8 cellular contexts compared by ENCODE assay signal in genomic region chr6:118968416-118968815, GRCh38. TPM values are rescaled to one million over a fixed set of nuclear protein-coding genes. Genes with fewer than 3 reads are reported as not detected.
DNase-seq lines count a peak whose midpoint lies in the region; ATAC-seq and TF ChIP-seq lines count a peak whose summit lies in the region.

No MANE protein-coding gene starts in this region.

- intact Hi-C loops in left ventricle myocardium inferior (cut with micrococcal nuclease): loop anchor here (5.0 kb wide), 1 partner anchor 144 kb away; no protein-coding TSS in a partner anchor
- intact Hi-C loops in right cardiac atrium (cut with DNase I): loop anchor here in 2 of 4 donors (2.0 kb wide), 2 partner anchors 140 to 142 kb away; no protein-coding TSS in a partner anchor

- H3K9me3 ChIP-seq in left ventricle myocardium inferior (replicated peaks) (no peaks in the 10 kb centered on the region), right cardiac atrium (ENCODE audit: control insufficient read depth, low read length) (no peaks in the 10 kb centered on the region), suprapubic skin (no peaks in the 10 kb centered on the region)

- no peak for DNase-seq in left ventricle myocardium inferior
- no peak for DNase-seq in right cardiac atrium
- peak; percentile 21 for DNase-seq in SW480 (ENCODE audit: low spot score)
- peak; percentile 64 for DNase-seq in inferior parietal cortex (ENCODE audit: extremely low spot score)
- no peak for DNase-seq in middle frontal gyrus (ENCODE audit: extremely low spot score, low spot score)
- no peak for DNase-seq in suprapubic skin (ENCODE audit: low spot score in 2 of 2)

- no peak for TF ChIP-seq POLR2A in suprapubic skin (IDR thresholded peaks at IDR 0.05)

- no peaks in the 10 kb centered on the region for H3K27me3 ChIP-seq in left ventricle myocardium inferior (ENCODE audit: low read depth)
- no peaks in the 10 kb centered on the region for H3K27me3 ChIP-seq in right cardiac atrium (ENCODE audit: control insufficient read depth, insufficient read depth)
- no peaks in the 10 kb centered on the region for H3K27me3 ChIP-seq in suprapubic skin

- peak; percentile 65 for TF ChIP-seq CTCF in left ventricle myocardium inferior (IDR thresholded peaks at IDR 0.05; ENCODE audit: borderline replicate concordance)
- TF ChIP-seq CTCF in suprapubic skin (IDR thresholded peaks at IDR 0.05): no peak

- H3K36me3 ChIP-seq in left ventricle myocardium inferior (no peaks in the 10 kb centered on the region), suprapubic skin (no peaks in the 10 kb centered on the region)

- 29% methylated on average over 2 of the region's 2 CpGs for WGBS in right cardiac atrium
- WGBS in suprapubic skin: 35% methylated on average over 2 of the region's 2 CpGs

- no peak for TF ChIP-seq EP300 in suprapubic skin (IDR thresholded peaks at IDR 0.05)

- H3K27ac ChIP-seq in left ventricle myocardium inferior (replicated peaks) (no peak overlapping the region), right cardiac atrium (ENCODE audit: low read length) (no peak overlapping the region), suprapubic skin (no peak overlapping the region)

- H3K4me1 ChIP-seq in left ventricle myocardium inferior (no peaks in the 10 kb centered on the region), right cardiac atrium (ENCODE audit: control insufficient read depth, insufficient read depth, low read length) (no peaks in the 10 kb centered on the region), suprapubic skin (no peaks in the 10 kb centered on the region)

- ATAC-seq in right cardiac atrium: no peak
- no peak for ATAC-seq in GM19452 (IDR thresholded peaks at IDR 0.05; ENCODE audit: unreplicated experiment)
- no peak for ATAC-seq in HG03460 (IDR thresholded peaks at IDR 0.05; ENCODE audit: unreplicated experiment)

- H3K4me3 ChIP-seq in left ventricle myocardium inferior (no peak overlapping the region), right cardiac atrium (ENCODE audit: low read length) (no peak overlapping the region), suprapubic skin (no peak overlapping the region)

RNA-seq across cellular contexts. Expression of gene MCM9, which starts 33.5 kb away (rescaled TPM):
- 5.5 TPM for total RNA-seq in left ventricle myocardium inferior
- 1 to 10 TPM; 6.4 to 8.0 (median 7.6) TPM for total RNA-seq in right cardiac atrium
- polyA plus RNA-seq in right cardiac atrium: 2.0 TPM
- total RNA-seq in suprapubic skin: 10 to 100 TPM; 19.2 to 37.2 (median 26.8) TPM

Comparison
In these comparisons a context has a peak if more than half of its experiments do, and no peak if none do; other contexts are left out.
1. DNase-seq: peak in SW480 (single experiment) and inferior parietal cortex (single experiment); none in left ventricle myocardium inferior (single experiment), right cardiac atrium (0 of 3), middle frontal gyrus (single experiment) and suprapubic skin (0 of 2).